In genomic region chr2:157627594-157628281, GRCh38 we compare ENCODE assay signal across 8 cellular contexts. TPM values are rescaled to one million over a fixed set of nuclear protein-coding genes. Genes with fewer than 3 reads are reported as not detected.
DNase-seq lines count a peak whose midpoint lies in the region; ATAC-seq and TF ChIP-seq lines count a peak whose summit lies in the region.

No MANE protein-coding gene starts in this region.

- H3K9ac ChIP-seq in HCT116 (ENCODE audit: low read length), result peak overlapping the region; percentile 50

- H3K27me3 ChIP-seq in HCT116 (ENCODE audit: insufficient read depth, low read length), result no peaks in the 10 kb centered on the region

- H3K9me3 ChIP-seq in HCT116 (ENCODE audit: control insufficient read depth in 1 of 2, insufficient read depth in 1 of 2, low read depth in 1 of 2, low read length in 2 of 2), result no peaks in the 10 kb centered on the region

- no peaks in the 10 kb centered on the region for H4K20me1 ChIP-seq in HCT116 (ENCODE audit: insufficient read depth)

- RAD21 ChIA-PET in HCT116 (lab: Charles Lee; ENCODE audit: low non-redundant PET in 1 of 2, low total read pairs in 2 of 2, uncharacterized antibody in 2 of 2, unreplicated experiment in 2 of 2), result no interaction called here

- no peaks in the 10 kb centered on the region for H3K79me2 ChIP-seq in HCT116 (ENCODE audit: insufficient read depth, low read length)

- H3K27me3 Mint-ChIP-seq in memory B cell, result no peaks in the 10 kb centered on the region

- peaks cover 0 to 14% of the 10 kb centered on the region in 2 experiments; a peak in 2 of 4 replicates for H3K4me1 ChIP-seq in HCT116 (ENCODE audit: control insufficient read depth in 1 of 2, insufficient read depth in 2 of 2, low read length in 2 of 2)

- H3K27ac Mint-ChIP-seq in memory B cell, result peak overlapping the region; percentile 63

- peak overlapping the region; percentile 100 for H3K4me2 ChIP-seq in HCT116 (ENCODE audit: low read length)

- H3K9me3 Mint-ChIP-seq in memory B cell, result peaks cover 4% of the 10 kb centered on the region

- no peaks in the 10 kb centered on the region for H3K9me2 ChIP-seq in HCT116 (ENCODE audit: insufficient read depth)

- H3K36me3 Mint-ChIP-seq in memory B cell, result no peaks in the 10 kb centered on the region

- ATAC-seq in HCT116 (peak; percentile 17), memory B cell (ENCODE audit: low read depth) (peak; percentile 14)

- TF ChIP-seq RAD21 in HCT116 (IDR thresholded peaks at IDR 0.05; ENCODE audit: low read depth), result no peak

- CTCF ChIA-PET in HCT116 (lab: Charles Lee) (interaction anchor here (0.7 to 2.0 kb wide), 7 partner anchors 10 to 381 kb away, joined by 3 to 9 read pairs (median 4); no protein-coding TSS in a partner anchor), GM10248 (lab: Yijun Ruan, JAX) (no interaction called here)

- H3K4me3 ChIP-seq in HCT116 (replicated peaks in 1 of 2; ENCODE audit: low read depth in 1 of 2, low read length in 2 of 2), result peak overlapping the region; percentile 54 to 74

- TF ChIP-seq CTCF in HCT116 (IDR thresholded peaks at IDR 0.05 in 2 of 3, conservative IDR thresholded peaks at IDR 0.05 in 1 of 3; ENCODE audit: borderline replicate concordance in 1 of 3, insufficient read depth in 1 of 3, low read depth in 2 of 3, low read length in 2 of 3) (no peak), GM10248 (IDR thresholded peaks at IDR 0.05; ENCODE audit: control extremely low read depth, extremely low read depth, low read depth, missing control alignments) (no peak)

- no peak for TF ChIP-seq POLR2A in HCT116 (IDR thresholded peaks at IDR 0.05; ENCODE audit: borderline replicate concordance, extremely low read depth, insufficient read depth, insufficient read length)

- no peaks in the 10 kb centered on the region for H3K36me3 ChIP-seq in HCT116 (ENCODE audit: control insufficient read depth in 1 of 2, insufficient read depth in 2 of 2, low read length in 2 of 2)

- H2AFZ ChIP-seq in HCT116 (ENCODE audit: low read depth, low read length, poor library complexity, severe bottlenecking), result peak overlapping the region; percentile 88

- intact Hi-C loops in HCT116 (cut with micrococcal nuclease), result no loop called here

- DNase-seq in AG08396 (ENCODE audit: low spot score) (peak; percentile 11), HCT116 (ENCODE audit: low read depth, low spot score) (no peak), T-helper 2 cell (peak in 4 of 5 experiments; percentile 6 to 42 (median 18)), caudate nucleus (lab: John Stamatoyannopoulos, UW) (peak in 28 of 61 donors; percentile 4 to 70 (median 42)), memory B cell (ENCODE audit: low spot score in 2 of 2) (no peak), NCI-H446 treated with DMSO at 0.1 percent for 48 hours (lab: John Stamatoyannopoulos, UW) (no peak), GM10248 (ENCODE audit: extremely low spot score) (no peak)
- DNase-seq in stimulated activated CD8-positive, alpha-beta memory T cell treated with anti-CD3 and anti-CD28 coated beads, Interleukin-7, amount 100 ng/mL, for 4 hours (ENCODE audit: low read depth in 2 of 2), result peak; percentile 36 to 48

- no peak overlapping the region for H3K27ac ChIP-seq in HCT116 (ENCODE audit: low read depth, low read length)
- peak overlapping the region; percentile 62 for H3K27ac ChIP-seq in caudate nucleus (ENCODE audit: low read depth, low read length)

- peak overlapping the region; percentile 89 for H3K4me3 Mint-ChIP-seq in memory B cell

- peaks cover 13% of the 10 kb centered on the region for H3K4me1 Mint-ChIP-seq in memory B cell

- POLR2A ChIA-PET in HCT116 (lab: Charles Lee) (no interaction called here), GM10248 (lab: Yijun Ruan, JAX) (no interaction called here)

- BruUV-seq in HCT116 (replicated peaks; lab: Mats Ljungman, UMichigan), result no TSS peak

TF ChIP-seq in HCT116, 20 proteins besides CTCF, POLR2A, EP300 and RAD21:
- TF ChIP-seq ZNF274 (IDR thresholded peaks at IDR 0.05; ENCODE audit: low read depth, low read length) (no peak), ATF3 (IDR thresholded peaks at IDR 0.05) (no peak), ZBTB33 (IDR thresholded peaks at IDR 0.05; ENCODE audit: extremely low read depth, insufficient replicate concordance, low read length) (no peak), ELF1 (IDR thresholded peaks at IDR 0.05; ENCODE audit: borderline replicate concordance, low read depth) (no peak), EZH2phosphoT487 (IDR thresholded peaks at IDR 0.05; ENCODE audit: borderline replicate concordance) (no peak), EGR1 (IDR thresholded peaks at IDR 0.05; ENCODE audit: low read depth) (no peak), TCF7L2 (IDR thresholded peaks at IDR 0.05; ENCODE audit: borderline replicate concordance, extremely low read depth, insufficient read depth, insufficient read length) (no peak), SIN3A (IDR thresholded peaks at IDR 0.05; ENCODE audit: low read depth) (no peak), JUND (IDR thresholded peaks at IDR 0.05) (no peak), YY1 (IDR thresholded peaks at IDR 0.05; ENCODE audit: extremely low read depth, insufficient replicate concordance, low read depth, low read length) (no peak), CEBPB (IDR thresholded peaks at IDR 0.05; ENCODE audit: low read depth) (no peak), MAX (IDR thresholded peaks at IDR 0.05) (no peak), ZFX (IDR thresholded peaks at IDR 0.05) (no peak), EZH2 (IDR thresholded peaks at IDR 0.05) (no peak), FOSL1 (IDR thresholded peaks at IDR 0.05; ENCODE audit: low read depth) (no peak), POLR2AphosphoS5 (IDR thresholded peaks at IDR 0.05; ENCODE audit: low read depth, low read length) (no peak)

RNA-seq across cellular contexts. Expression of gene ACVR1C, which starts 0.9 kb away (rescaled TPM):
- 1.2 TPM for total RNA-seq in HCT116 (2021; ENCODE audit: unreplicated experiment)
- polyA plus RNA-seq in HCT116 (2012), result 0.41 and 0.66 TPM in 2 replicates

Comparison
In these comparisons a context has a peak if more than half of its experiments do, and no peak if none do; other contexts are left out.
1. DNase-seq: peak in AG08396 (single experiment), T-helper 2 cell (4 of 5) and stimulated activated CD8-positive, alpha-beta memory T cell treated with anti-CD3 and anti-CD28 coated beads, Interleukin-7, amount 100 ng/mL, for 4 hours (2 of 2); none in HCT116 (single experiment), memory B cell (0 of 2), NCI-H446 treated with DMSO at 0.1 percent for 48 hours (single experiment) and GM10248 (single experiment).